In genomic region chrX:43679778-43680177, GRCh38 we compare ENCODE assay signal across 23 cellular contexts. TPM values are rescaled to one million over a fixed set of nuclear protein-coding genes. Genes with fewer than 3 reads are reported as not detected.
DNase-seq lines count a peak whose midpoint lies in the region; TF ChIP-seq lines count a peak whose summit lies in the region.
"Had no signal": no experiment of that assay in that cellular context is flagged by ENCODE, and none has a peak within 500 bp of the region (broad histone marks: within the 10 kb centered on the region; RNA-seq: fewer than 3 reads in every experiment).

No MANE protein-coding gene starts in this region.

- TF ChIP-seq POLR2A in tibial nerve (IDR thresholded peaks at IDR 0.05), result no peak

- POLR2A ChIA-PET in A673 (lab: Charles Lee; ENCODE audit: low non-redundant PET), result no interaction called here

- H3K4me3 ChIP-seq in A673 (ENCODE audit: low read depth, low read length, poor library complexity, severe bottlenecking) (no peak overlapping the region), tibial nerve (no peak overlapping the region)
- H3K4me3 ChIP-seq: cardiac muscle cell, heart left ventricle had no signal

- no peaks in the 10 kb centered on the region for H3K4me1 Mint-ChIP-seq in Calu3 (ENCODE audit: low read depth, unreplicated experiment)

- H3K9me3 Mint-ChIP-seq in Calu3 (ENCODE audit: low read depth, unreplicated experiment), result peaks cover 5% of the 10 kb centered on the region
- H3K9me3 Mint-ChIP-seq: activated T-helper 2 cell treated with anti-CD3 and anti-CD28 coated beads, Interferon-gamma antibody, Interleukin-2, Interleukin-4, amounts not matched to agents 10 μg/mL and 5 μg/mL and 100 μg/mL, durations not matched to agents 14 hours and 24 hours and 36 hours had no signal

- intact Hi-C loops in A673 (cut with micrococcal nuclease; ENCODE audit: unreplicated experiment), result no loop called here
- intact Hi-C loops in Calu3 (cut with micrococcal nuclease; ENCODE audit: unreplicated experiment), result no loop called here

- H3K27ac ChIP-seq in A673 (ENCODE audit: low read depth, low read length, poor library complexity, severe bottlenecking) (no peak overlapping the region), tibial nerve (no peak overlapping the region)
- H3K27ac ChIP-seq: cardiac muscle cell, heart left ventricle, KMS-11, neutrophil had no signal

- no peaks in the 10 kb centered on the region for H3K36me3 Mint-ChIP-seq in Calu3 (ENCODE audit: insufficient read depth, unreplicated experiment)
- H3K36me3 Mint-ChIP-seq: CD8-positive, alpha-beta memory T cell had no signal

- peak; percentile 41 for DNase-seq in A673 (ENCODE audit: low spot score)
- peak; percentile 15 for DNase-seq in M059J (ENCODE audit: low read depth)
- peak; percentile 80 for DNase-seq in amniotic epithelial cell (ENCODE audit: low read depth)
- DNase-seq in fibroblast of the conjunctiva (ENCODE audit: low read depth), result peak; percentile 23
- DNase-seq in tibial nerve (ENCODE audit: low spot score in 2 of 2), result no peak
- no peak for DNase-seq in Calu3
- no peak for DNase-seq in HT-29 (ENCODE audit: low spot score)
- DNase-seq: activated CD4-positive, alpha-beta T cell treated with anti-CD3 and anti-CD28 coated beads for 4 hours; CD8-positive, alpha-beta memory T cell; DND-41; heart left ventricle; left ventricle myocardium superior; NCI-H1092; NCI-H2107; NK-92 treated with Interleukin-12 subunit alpha and Interleukin-12 subunit beta, amount 100 ng/mL, for 24 hours; retina; stimulated activated CD4-positive, alpha-beta T cell treated with anti-CD3 and anti-CD28 coated beads, Interleukin-12 subunit alpha, Interleukin-12 subunit beta, amount 100 ng/mL, for 4 hours; substantia nigra; SW 1271 had no signal

- H3K36me3 ChIP-seq in A673 (ENCODE audit: insufficient read depth, low read length, poor library complexity, severe bottlenecking), result no peaks in the 10 kb centered on the region
- H3K36me3 ChIP-seq in tibial nerve, result no peaks in the 10 kb centered on the region
- H3K36me3 ChIP-seq: cardiac muscle cell, neutrophil had no signal

- no peak overlapping the region for H3K27ac Mint-ChIP-seq in Calu3 (ENCODE audit: unreplicated experiment)
- H3K27ac Mint-ChIP-seq: activated T-helper 2 cell treated with anti-CD3 and anti-CD28 coated beads, Interferon-gamma antibody, Interleukin-2, Interleukin-4, amounts not matched to agents 10 μg/mL and 5 μg/mL and 100 μg/mL, durations not matched to agents 14 hours and 24 hours and 36 hours had no signal

- CTCF ChIA-PET in A673 (lab: Charles Lee), result no interaction called here
- CTCF ChIA-PET in Calu3 (lab: Charles Lee), result no interaction called here

- no peak for TF ChIP-seq CTCF in A673 (conservative IDR thresholded peaks at IDR 0.05; ENCODE audit: low read depth, low read length)
- no peak for TF ChIP-seq CTCF in tibial nerve (IDR thresholded peaks at IDR 0.05)
- TF ChIP-seq CTCF in Calu3 (IDR thresholded peaks at IDR 0.05; ENCODE audit: unreplicated experiment), result no peak

- H3K9me3 ChIP-seq in A673 (ENCODE audit: low read depth, low read length, poor library complexity, severe bottlenecking) (no peaks in the 10 kb centered on the region), tibial nerve (no peaks in the 10 kb centered on the region)
- H3K9me3 ChIP-seq: heart left ventricle, neutrophil had no signal

- BruUV-seq in A673 (replicated peaks; lab: Mats Ljungman, UMichigan) (no TSS peak), Calu3 (replicated peaks; lab: Mats Ljungman, UMichigan) (no TSS peak)

- no peak for TF ChIP-seq EP300 in tibial nerve (IDR thresholded peaks at IDR 0.05)

- H3K4me1 ChIP-seq in A673 (ENCODE audit: insufficient read depth, low read length, poor library complexity, severe bottlenecking) (peaks cover 7% of the 10 kb centered on the region), tibial nerve (no peaks in the 10 kb centered on the region)

- H3K27me3 ChIP-seq in A673 (replicated peaks; ENCODE audit: insufficient read depth, low read depth, low read length, poor library complexity) (no peaks in the 10 kb centered on the region), tibial nerve (no peaks in the 10 kb centered on the region)
- H3K27me3 ChIP-seq: cardiac muscle cell, neutrophil had no signal

- no peak overlapping the region for H3K4me3 Mint-ChIP-seq in Calu3 (ENCODE audit: low read depth, unreplicated experiment)
- H3K4me3 Mint-ChIP-seq: CD8-positive, alpha-beta memory T cell had no signal

- no peaks in the 10 kb centered on the region for H3K27me3 Mint-ChIP-seq in Calu3 (ENCODE audit: unreplicated experiment)

- 53 to 63% methylated on average over 2 of the region's 2 CpGs for WGBS in tibial nerve, 2 donors

RNA-seq across cellular contexts. Expression of gene MAOA, which starts 23.7 kb away (rescaled TPM):
- total RNA-seq in A673 (2021) (6.1 and 8.5 TPM in 2 replicates), tibial nerve (100 to 1,000 TPM in 3 of 4 donors, 10 to 100 TPM in 1; 96.3 to 168 (median 120) TPM), Calu3 (2022) (1.8 and 3.3 TPM in 2 replicates)
- total RNA-seq in M059J (2014; rRNA removed; shearing (Covaris generic)), result 9.4 and 11.4 TPM in 2 replicates
- 10.9 and 11.8 TPM in 2 replicates for total RNA-seq in HT-29 (2014; rRNA removed; shearing (Covaris generic))

Comparison
In these comparisons a context has a peak if more than half of its experiments do, and no peak if none do; other contexts are left out.
1. DNase-seq: peak in A673 (single experiment), M059J (single experiment), amniotic epithelial cell (single experiment) and fibroblast of the conjunctiva (single experiment); none in tibial nerve (0 of 2), Calu3 (single experiment) and HT-29 (single experiment).